ENCODE assay signal across 23 cellular contexts in the genomic region with DNA sequence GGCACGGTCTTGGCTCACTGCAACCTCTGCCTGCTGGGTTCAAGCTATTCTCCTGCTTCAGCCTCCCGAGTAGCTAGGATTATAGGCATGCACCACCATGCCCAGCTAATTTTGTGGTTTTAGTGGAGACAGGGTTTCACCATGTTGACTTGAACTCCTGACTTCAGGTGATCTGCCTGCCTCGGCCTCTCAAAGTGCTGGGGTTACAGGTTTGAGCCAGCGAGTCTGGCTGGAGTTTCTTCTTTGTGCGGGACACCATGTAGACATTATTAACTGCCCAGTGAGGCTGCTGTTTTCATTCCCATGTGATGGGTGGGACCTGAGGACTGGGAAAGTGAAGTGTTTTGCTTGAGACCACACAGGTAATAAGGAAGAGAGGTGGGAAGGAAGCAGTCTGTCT. TPM values are rescaled to one million over a fixed set of nuclear protein-coding genes. Genes with fewer than 3 reads are reported as not detected.
DNase-seq lines count a peak whose midpoint lies in the region; ATAC-seq, FAIRE-seq and TF ChIP-seq lines count a peak whose summit lies in the region.
"Had no signal": no experiment of that assay in that cellular context is flagged by ENCODE, and none has a peak within 500 bp of the region (broad histone marks: within the 10 kb centered on the region; RNA-seq: fewer than 3 reads in every experiment).

No MANE protein-coding gene starts in this region.

- ATAC-seq in Right ventricle myocardium inferior, result no peak
- no peak for ATAC-seq in gastrocnemius medialis
- ATAC-seq: A549 had no signal

- DNase-seq in right atrium auricular region (ENCODE audit: low spot score), result no peak
- DNase-seq in Right ventricle myocardium inferior (ENCODE audit: missing footprints), result no peak
- DNase-seq in esophagus squamous epithelium (lab: John Stamatoyannopoulos, UW), result no peak
- DNase-seq in gastrocnemius medialis, result no peak
- DNase-seq in RCC 7860 (ENCODE audit: low spot score), result no peak
- no peak for DNase-seq in HCEC 1CT
- no peak for DNase-seq in GM12891 (ENCODE audit: insufficient read length, low spot score)
- DNase-seq: AML-193; CD4-positive, alpha-beta T cell; COR-L47; GOT3; KBM-7; MM.1S; NCI-H2029; NCI-H2227 treated with DMSO at 0.1 percent for 48 hours; NCI-H526 treated with DMSO at 0.1 percent for 48 hours; SK-N-SH had no signal

- 64 to 76% methylated on average over 2 to 5 of the region's 5 CpGs for WGBS in esophagus squamous epithelium, 2 donors

- no peak overlapping the region for H3K4me3 ChIP-seq in right atrium auricular region
- no peak overlapping the region for H3K4me3 ChIP-seq in esophagus squamous epithelium
- H3K4me3 ChIP-seq in gastrocnemius medialis, result no peak overlapping the region
- H3K4me3 ChIP-seq: A549; BLaER1 treated with 17β-estradiol and CSF1 and Interleukin-3, amounts not matched to agents 10 nM and 100 nM; HAP-1 had no signal

- TF ChIP-seq POLR2A in esophagus squamous epithelium (IDR thresholded peaks at IDR 0.05), result no peak
- TF ChIP-seq POLR2A in gastrocnemius medialis (IDR thresholded peaks at IDR 0.05), result no peak
- no peak for TF ChIP-seq POLR2A in GM12891 (IDR thresholded peaks at IDR 0.05; ENCODE audit: low read depth, low read length)

- TF ChIP-seq CTCF in right atrium auricular region (IDR thresholded peaks at IDR 0.05) (no peak), esophagus squamous epithelium (IDR thresholded peaks at IDR 0.05) (no peak), gastrocnemius medialis (IDR thresholded peaks at IDR 0.05 in 4 of 5, conservative IDR thresholded peaks at IDR 0.05 in 1 of 5) (no peak)

- in situ Hi-C loops in gastrocnemius medialis (cut with MboI; ENCODE audit: low sequenced_read_pairs in 4 of 4), result no loop called here

- H3K27me3 ChIP-seq in right atrium auricular region (no peaks in the 10 kb centered on the region), esophagus squamous epithelium (peaks cover 0 to 18% (median 0%) of the 10 kb centered on the region in 4 donors), gastrocnemius medialis (no peaks in the 10 kb centered on the region)
- H3K27me3 ChIP-seq: BLaER1 treated with 17β-estradiol and CSF1 and Interleukin-3, amounts not matched to agents 10 nM and 100 nM had no signal

- no peaks in the 10 kb centered on the region for H3K9me3 ChIP-seq in right atrium auricular region
- H3K9me3 ChIP-seq in esophagus squamous epithelium, result no peaks in the 10 kb centered on the region
- H3K9me3 ChIP-seq in gastrocnemius medialis, result no peaks in the 10 kb centered on the region
- H3K9me3 ChIP-seq: HAP-1, SK-N-SH had no signal

- H3K4me1 ChIP-seq in right atrium auricular region, result peaks cover 0 to 25% of the 10 kb centered on the region in 2 donors
- H3K4me1 ChIP-seq in esophagus squamous epithelium, result peaks cover 0 to 14% (median 11%) of the 10 kb centered on the region in 3 donors
- H3K4me1 ChIP-seq in gastrocnemius medialis, result no peaks in the 10 kb centered on the region
- H3K4me1 ChIP-seq: A549, HAP-1 had no signal

- peaks cover 30% of the 10 kb centered on the region for H3K36me3 ChIP-seq in right atrium auricular region
- no peaks in the 10 kb centered on the region for H3K36me3 ChIP-seq in esophagus squamous epithelium
- H3K36me3 ChIP-seq in gastrocnemius medialis, result no peaks in the 10 kb centered on the region
- H3K36me3 ChIP-seq: BLaER1 treated with 17β-estradiol and CSF1 and Interleukin-3, amounts not matched to agents 10 nM and 100 nM; HAP-1 had no signal

- peak overlapping the region; percentile 38 to 68 for H3K27ac ChIP-seq in right atrium auricular region
- H3K27ac ChIP-seq in esophagus squamous epithelium, result peak overlapping the region in 3 of 4 donors; percentile 11 to 63 (median 40)
- peak overlapping the region; percentile 26 to 59 (median 46) for H3K27ac ChIP-seq in gastrocnemius medialis
- H3K27ac ChIP-seq: A549; BLaER1 treated with 17β-estradiol and CSF1 and Interleukin-3, amounts not matched to agents 10 nM and 100 nM had no signal

- FAIRE-seq in RCC 7860 (lab: Jason Lieb, UNC) (no peak), GM12891 (lab: Jason Lieb, UNC) (no peak)
- FAIRE-seq: A549, G401.6 had no signal

- intact Hi-C loops in Right ventricle myocardium inferior (cut with DNase I) (loop anchor here (5.0 kb wide), 1 partner anchor 116 kb away; a partner anchor contains a TSS), esophagus squamous epithelium (cut with DNase I) (no loop called here), gastrocnemius medialis (cut with DNase I; ENCODE audit: low total_unique reads) (no loop called here)

TF ChIP-seq in GM12891, 5 proteins besides CTCF, POLR2A, EP300 and RAD21:
- TF ChIP-seq POU2F2 (IDR thresholded peaks at IDR 0.05; ENCODE audit: low read depth, low read length) (no peak), SPI1 (IDR thresholded peaks at IDR 0.05; ENCODE audit: low read depth, low read length) (no peak), PAX5 (IDR thresholded peaks at IDR 0.05; ENCODE audit: insufficient read depth, low read length, severe bottlenecking) (no peak), POLR2AphosphoS5 (IDR thresholded peaks at IDR 0.05; ENCODE audit: low read depth, low read length) (no peak), TAF1 (IDR thresholded peaks at IDR 0.05; ENCODE audit: low read depth, low read length) (no peak)

RNA-seq across cellular contexts. Expression of a gene that starts 23.3 kb away (rescaled TPM):
- total RNA-seq in right atrium auricular region (100 to 1,000 TPM; 115 to 149 TPM), Right ventricle myocardium inferior (65.6 TPM), esophagus squamous epithelium (1 to 10 TPM in 2 of 4 donors, under 1 TPM in 1, not detected in 1; 0.97 to 6.7 (median 2.3) TPM), gastrocnemius medialis (not detected)
- polyA plus RNA-seq in GM12891 (2012; ENCODE audit: low read depth, missing spikeins), result 0.28 TPM
- total RNA-seq: CD4-positive, alpha-beta T cell; LHCN-M2; NCI-H460 had no signal
- polyA plus RNA-seq: A549, SK-N-SH had no signal

RNA-seq across cellular contexts. Expression of a gene that starts 26.0 kb away (rescaled TPM):
- not detected for total RNA-seq in right atrium auricular region
- not detected for total RNA-seq in Right ventricle myocardium inferior
- under 1 TPM in 1 of 4 donors, not detected in 3; 0.19 TPM for total RNA-seq in esophagus squamous epithelium
- not detected for total RNA-seq in gastrocnemius medialis
- polyA plus RNA-seq in GM12891 (2012; ENCODE audit: low read depth, missing spikeins), result 0.22 TPM
- total RNA-seq: CD4-positive, alpha-beta T cell; LHCN-M2; NCI-H460 had no signal
- polyA plus RNA-seq: A549, SK-N-SH had no signal

RNA-seq across cellular contexts. Expression of a gene that starts 45.8 kb away (rescaled TPM):
- total RNA-seq in right atrium auricular region (not detected), Right ventricle myocardium inferior (not detected), esophagus squamous epithelium (under 1 TPM in 1 of 4 donors, not detected in 3; 0.48 TPM), gastrocnemius medialis (not detected)
- polyA plus RNA-seq in GM12891 (2012; ENCODE audit: low read depth, missing spikeins), result not detected
- total RNA-seq: CD4-positive, alpha-beta T cell; LHCN-M2; NCI-H460 had no signal
- polyA plus RNA-seq: A549, SK-N-SH had no signal
